ENCODE assay signal across 29 cellular contexts in genomic region chr15:70998319-70998718, GRCh38.
"Had no signal": no experiment of that assay in that cellular context is flagged by ENCODE, and none has a peak within 500 bp of the region (broad histone marks: within the 10 kb centered on the region; RNA-seq: fewer than 3 reads in every experiment).

No MANE protein-coding gene starts in this region.

- H3K4me1 ChIP-seq: esophagus squamous epithelium, gastrocnemius medialis, gastroesophageal sphincter had no signal

- H3K9me3 ChIP-seq: esophagus squamous epithelium, gastrocnemius medialis had no signal

- H3K4me3 ChIP-seq: coronary artery, dorsolateral prefrontal cortex, esophagus muscularis mucosa, esophagus squamous epithelium, gastrocnemius medialis, gastroesophageal sphincter, heart left ventricle, heart right ventricle, hepatocyte had no signal

- H3K36me3 ChIP-seq: gastrocnemius medialis had no signal

- H3K27ac ChIP-seq: coronary artery, dorsolateral prefrontal cortex, epithelial cell of prostate, esophagus muscularis mucosa, esophagus squamous epithelium, foreskin keratinocyte, gastrocnemius medialis, gastroesophageal sphincter, heart left ventricle, heart right ventricle, hepatocyte had no signal

- DNase-seq: cortex of kidney; dermis blood vessel endothelial cell; dorsolateral prefrontal cortex; effector CD4-positive, alpha-beta T cell; effector CD8-positive, alpha-beta T cell; effector memory CD4-positive, alpha-beta T cell; effector memory CD8-positive, alpha-beta T cell; endodermal cell; erythroblast; esophagus squamous epithelium; foreskin fibroblast; foreskin keratinocyte; foreskin melanocyte; gastrocnemius medialis; glutamatergic neuron; head of caudate nucleus; heart left ventricle; heart right ventricle; hippocampal formation had no signal

- H3K27ac Mint-ChIP-seq: dendritic cell treated with granulocyte-macrophage colony-stimulating factor and Interleukin-4, amounts not matched to agents 40 ng/mL and 50 ng/mL, for 4 days; effector memory CD8-positive, alpha-beta T cell; endodermal cell had no signal

- ATAC-seq: effector memory CD8-positive, alpha-beta T cell; esophagus mucosa; foreskin keratinocyte; gastrocnemius medialis; gastroesophageal sphincter; heart left ventricle; heart right ventricle had no signal

- H3K79me2 ChIP-seq: hepatocyte had no signal

- H3K4me2 ChIP-seq: hepatocyte had no signal

- H3K4me1 Mint-ChIP-seq: endodermal cell had no signal

- H3K27me3 ChIP-seq: dorsolateral prefrontal cortex, esophagus muscularis mucosa, esophagus squamous epithelium, foreskin keratinocyte, gastrocnemius medialis, gastroesophageal sphincter, heart left ventricle, heart right ventricle, hepatocyte had no signal

- FAIRE-seq: endometrium, endothelial cell of umbilical vein, frontal cortex had no signal

- H3K4me3 Mint-ChIP-seq: dendritic cell treated with granulocyte-macrophage colony-stimulating factor and Interleukin-4, amounts not matched to agents 40 ng/mL and 50 ng/mL, for 4 days; effector memory CD8-positive, alpha-beta T cell; endodermal cell had no signal

- H2AFZ ChIP-seq: hepatocyte had no signal
